8 cellular contexts compared by ENCODE assay signal in genomic region chr5:172453206-172453985, GRCh38. TPM values are rescaled to one million over a fixed set of nuclear protein-coding genes. Genes with fewer than 3 reads are reported as not detected.
A peak's percentile ranks its signal among the peaks of the same experiment; 100 is the strongest.
DNase-seq lines count a peak whose midpoint lies in the region; FAIRE-seq and TF ChIP-seq lines count a peak whose summit lies in the region.

No MANE protein-coding gene starts in this region.

- no peaks in the 10 kb centered on the region for H3K27me3 ChIP-seq in fibroblast of lung (ENCODE audit: control insufficient read depth, insufficient read depth, low read length)

- peaks cover 16% of the 10 kb centered on the region for H3K4me1 Mint-ChIP-seq in activated naive CD4-positive, alpha-beta T cell treated with anti-CD3 and anti-CD28 coated beads, Interleukin-2, amount 50 U/mL, for 24 hours
- H3K4me1 Mint-ChIP-seq in T-helper 2 cell treated with Interferon-gamma antibody and Interleukin-4, amounts not matched to agents 5 μg/mL and 100 μg/mL, for 36 hours (ENCODE audit: low read depth) = peaks cover 3% of the 10 kb centered on the region
- H3K4me1 Mint-ChIP-seq in nephron = peaks cover 64% of the 10 kb centered on the region

- H3K27ac ChIP-seq in fibroblast of lung (ENCODE audit: insufficient read depth, low read length) = peak overlapping the region; percentile 75

- TF ChIP-seq CTCF in fibroblast of lung (conservative IDR thresholded peaks at IDR 0.05 in 1 of 2, IDR thresholded peaks at IDR 0.05 in 1 of 2; ENCODE audit: low read depth in 1 of 2, low read length in 2 of 2) (peak; percentile 54 to 73), nephron (IDR thresholded peaks at IDR 0.05; ENCODE audit: unreplicated experiment in 3 of 3) (peak; percentile 69 to 72 (median 70))

- peak overlapping the region; percentile 51 for H3K4me3 Mint-ChIP-seq in activated naive CD4-positive, alpha-beta T cell treated with anti-CD3 and anti-CD28 coated beads, Interleukin-2, amount 50 U/mL, for 24 hours
- H3K4me3 Mint-ChIP-seq in T-helper 2 cell treated with Interferon-gamma antibody and Interleukin-4, amounts not matched to agents 5 μg/mL and 100 μg/mL, for 36 hours = peak overlapping the region; percentile 41
- peak overlapping the region; percentile 83 to 89 (median 87) for H3K4me3 Mint-ChIP-seq in nephron

- H3K4me1 ChIP-seq in fibroblast of lung (ENCODE audit: control insufficient read depth, extremely low read depth, insufficient read depth, low read length) = peaks cover 26% of the 10 kb centered on the region

- H3K79me2 ChIP-seq in fibroblast of lung (ENCODE audit: control insufficient read depth, insufficient read depth, low read length) = peaks cover 21% of the 10 kb centered on the region

- H3K4me3 ChIP-seq in fibroblast of lung (replicated peaks in 1 of 4; ENCODE audit: control extremely low read depth in 1 of 4, insufficient read depth in 1 of 4, low read depth in 3 of 4, low read length in 4 of 4) = peak overlapping the region; percentile 69 to 98 (median 92)

- H2AFZ ChIP-seq in fibroblast of lung (ENCODE audit: low read length) = peak overlapping the region; percentile 12

- DNase-seq in activated naive CD4-positive, alpha-beta T cell treated with anti-CD3 and anti-CD28 coated beads, Interleukin-2, amount 50 U/mL, for 16 hours = no peak
- DNase-seq in T-helper 2 cell treated with Interferon-gamma antibody and Interleukin-4, amounts not matched to agents 5 μg/mL and 100 μg/mL, for 36 hours (ENCODE audit: low spot score) = no peak
- DNase-seq in fibroblast of lung (ENCODE audit: low read depth in 2 of 2) (peak; percentile 73 to 77), H54 (ENCODE audit: insufficient read length, low spot score) (no peak), COR-L47 (lab: John Stamatoyannopoulos, UW) (no peak), COLO668 (lab: John Stamatoyannopoulos, UW; ENCODE audit: unreplicated experiment) (no peak)

- H4K20me1 ChIP-seq in fibroblast of lung (ENCODE audit: control insufficient read depth, extremely low read depth, insufficient read depth, low read length) = no peaks in the 10 kb centered on the region

- H3K36me3 Mint-ChIP-seq in activated naive CD4-positive, alpha-beta T cell treated with anti-CD3 and anti-CD28 coated beads, Interleukin-2, amount 50 U/mL, for 24 hours = no peaks in the 10 kb centered on the region
- no peaks in the 10 kb centered on the region for H3K36me3 Mint-ChIP-seq in T-helper 2 cell treated with Interferon-gamma antibody and Interleukin-4, amounts not matched to agents 5 μg/mL and 100 μg/mL, for 36 hours (ENCODE audit: low read depth)
- H3K36me3 Mint-ChIP-seq in nephron (ENCODE audit: low read depth) = peaks cover 6% of the 10 kb centered on the region

- peak overlapping the region; percentile 13 for H3K27ac Mint-ChIP-seq in activated naive CD4-positive, alpha-beta T cell treated with anti-CD3 and anti-CD28 coated beads, Interleukin-2, amount 50 U/mL, for 24 hours
- H3K27ac Mint-ChIP-seq in T-helper 2 cell treated with Interferon-gamma antibody and Interleukin-4, amounts not matched to agents 5 μg/mL and 100 μg/mL, for 36 hours = no peak overlapping the region
- peak overlapping the region; percentile 90 to 93 (median 92) for H3K27ac Mint-ChIP-seq in nephron

- H3K9ac ChIP-seq in fibroblast of lung (ENCODE audit: insufficient read depth, low read length) = peak overlapping the region; percentile 68

- H3K27me3 Mint-ChIP-seq in activated naive CD4-positive, alpha-beta T cell treated with anti-CD3 and anti-CD28 coated beads, Interleukin-2, amount 50 U/mL, for 24 hours = peaks cover 6% of the 10 kb centered on the region
- H3K27me3 Mint-ChIP-seq in T-helper 2 cell treated with Interferon-gamma antibody and Interleukin-4, amounts not matched to agents 5 μg/mL and 100 μg/mL, for 36 hours (ENCODE audit: low read depth) = peaks cover 55% of the 10 kb centered on the region
- no peaks in the 10 kb centered on the region for H3K27me3 Mint-ChIP-seq in nephron (ENCODE audit: low read depth)

- peak overlapping the region; percentile 96 for H3K4me2 ChIP-seq in fibroblast of lung (ENCODE audit: extremely low read depth, insufficient read depth, low read length)

- no peaks in the 10 kb centered on the region for H3K36me3 ChIP-seq in fibroblast of lung (ENCODE audit: control insufficient read depth, insufficient read depth, low read length)

- no peak for TF ChIP-seq POLR2A in H54 (IDR thresholded peaks at IDR 0.05; ENCODE audit: low read depth, low read length)

- FAIRE-seq in H54 (lab: Jason Lieb, UNC) = no peak

- H3K9me3 ChIP-seq in fibroblast of lung (ENCODE audit: control insufficient read depth, insufficient read depth, low read depth, low read length) = no peaks in the 10 kb centered on the region

- no peaks in the 10 kb centered on the region for H3K9me3 Mint-ChIP-seq in activated naive CD4-positive, alpha-beta T cell treated with anti-CD3 and anti-CD28 coated beads, Interleukin-2, amount 50 U/mL, for 24 hours
- H3K9me3 Mint-ChIP-seq in T-helper 2 cell treated with Interferon-gamma antibody and Interleukin-4, amounts not matched to agents 5 μg/mL and 100 μg/mL, for 36 hours = no peaks in the 10 kb centered on the region
- no peaks in the 10 kb centered on the region for H3K9me3 Mint-ChIP-seq in nephron

RNA-seq across cellular contexts. Expression of gene SH3PXD2B, which starts 0.9 kb away (rescaled TPM):
- 21.1 and 23.9 TPM in 2 replicates for total RNA-seq in fibroblast of lung
- 12.6 and 23.0 TPM in 2 replicates for polyA plus RNA-seq in fibroblast of lung
- polyA plus RNA-seq in fibroblast of lung (2012) = 14.4 and 25.4 TPM in 2 replicates
- polyA minus RNA-seq in fibroblast of lung (ENCODE audit: low replicate concordance) = 25.3 and 47.1 TPM in 2 replicates

Comparison
In these comparisons a context has a peak if more than half of its experiments do, and no peak if none do; other contexts are left out.
1. DNase-seq: peak in fibroblast of lung (2 of 2); none in activated naive CD4-positive, alpha-beta T cell treated with anti-CD3 and anti-CD28 coated beads, Interleukin-2, amount 50 U/mL, for 16 hours (single experiment), T-helper 2 cell treated with Interferon-gamma antibody and Interleukin-4, amounts not matched to agents 5 μg/mL and 100 μg/mL, for 36 hours (single experiment), H54 (single experiment), COR-L47 (single experiment) and COLO668 (single experiment).
2. Peak in every context shown above with its lines, with median percentiles within 50 percentile points of each other: H3K4me3 Mint-ChIP-seq.